ENCODE assay signal across 8 cellular contexts in genomic region chr3:113275876-113276580, GRCh38.
DNase-seq lines count a peak whose midpoint lies in the region; ATAC-seq and TF ChIP-seq lines count a peak whose summit lies in the region.

No MANE protein-coding gene starts in this region.

- ATAC-seq in GM21717 (IDR thresholded peaks at IDR 0.05; ENCODE audit: unreplicated experiment) (peak; percentile 65), HG03095 (IDR thresholded peaks at IDR 0.05; ENCODE audit: unreplicated experiment) (no peak)
- no peak for ATAC-seq in naive thymus-derived CD8-positive, alpha-beta T cell

- no peaks in the 10 kb centered on the region for H3K27me3 ChIP-seq in WERI-Rb-1 (ENCODE audit: insufficient read depth, low read depth, severe bottlenecking)

- DNase-seq in GM04504 (ENCODE audit: low read depth) (peak; percentile 75), WERI-Rb-1 (peak; percentile 36), glomerular visceral epithelial cell (ENCODE audit: extremely low spot score) (peak; percentile 61), progenitor cell of endocrine pancreas (ENCODE audit: low spot score, unreplicated experiment) (no peak)
- DNase-seq in naive thymus-derived CD8-positive, alpha-beta T cell: no peak

- H3K4me3 Mint-ChIP-seq in progenitor cell of endocrine pancreas (ENCODE audit: low read depth): peak overlapping the region; percentile 0
- H3K4me3 Mint-ChIP-seq in naive thymus-derived CD8-positive, alpha-beta T cell: peak overlapping the region in 3 of 10 donors; percentile 22 to 64 (median 23)

- no peak; the same call in 1 of the 2 replicates for TF ChIP-seq RAD21 in Ishikawa (IDR thresholded peaks at IDR 0.05; ENCODE audit: low read depth)

- 0 out of 2 replicates have a peak, but pooled peaks have one; percentile 0 for TF ChIP-seq CTCF in WERI-Rb-1 (IDR thresholded peaks at IDR 0.05; ENCODE audit: low read depth, low read length)
- TF ChIP-seq CTCF in progenitor cell of endocrine pancreas (IDR thresholded peaks at IDR 0.05; ENCODE audit: unreplicated experiment): peak; percentile 44

- H3K36me3 Mint-ChIP-seq in progenitor cell of endocrine pancreas (ENCODE audit: insufficient read depth): peaks cover 2% of the 10 kb centered on the region
- H3K36me3 Mint-ChIP-seq in naive thymus-derived CD8-positive, alpha-beta T cell: no peaks in the 10 kb centered on the region

- H3K36me3 ChIP-seq in WERI-Rb-1: no peaks in the 10 kb centered on the region

- H3K4me1 Mint-ChIP-seq in progenitor cell of endocrine pancreas (ENCODE audit: low read depth): peaks cover 28% of the 10 kb centered on the region
- H3K4me1 Mint-ChIP-seq in naive thymus-derived CD8-positive, alpha-beta T cell: peaks cover 4 to 20% (median 10%) of the 10 kb centered on the region in 4 donors

- POLR2A ChIA-PET in naive thymus-derived CD8-positive, alpha-beta T cell (lab: Charles Lee): no interaction called here

- H3K4me3 ChIP-seq in WERI-Rb-1 (ENCODE audit: low read depth, low read length): no peak overlapping the region

- no peaks in the 10 kb centered on the region for H3K9me3 Mint-ChIP-seq in progenitor cell of endocrine pancreas (ENCODE audit: low read depth)
- H3K9me3 Mint-ChIP-seq in naive thymus-derived CD8-positive, alpha-beta T cell: no peaks in the 10 kb centered on the region

- H3K27ac Mint-ChIP-seq in progenitor cell of endocrine pancreas: peak overlapping the region; percentile 94
- peak overlapping the region in 4 of 10 donors; percentile 11 to 59 (median 30) for H3K27ac Mint-ChIP-seq in naive thymus-derived CD8-positive, alpha-beta T cell

- H3K27ac ChIP-seq in WERI-Rb-1: peak overlapping the region; percentile 45

- no peaks in the 10 kb centered on the region for H3K9me3 ChIP-seq in WERI-Rb-1 (ENCODE audit: severe bottlenecking)

- TF ChIP-seq EP300 in Ishikawa (IDR thresholded peaks at IDR 0.05; ENCODE audit: borderline replicate concordance): peak; percentile 83

- H3K27me3 Mint-ChIP-seq in progenitor cell of endocrine pancreas: no peaks in the 10 kb centered on the region
- H3K27me3 Mint-ChIP-seq in naive thymus-derived CD8-positive, alpha-beta T cell: peaks cover 0 to 15% (median 0%) of the 10 kb centered on the region in 5 donors

TF ChIP-seq in Ishikawa, 13 proteins besides CTCF, POLR2A, EP300 and RAD21:
- TF ChIP-seq ZBTB7A (IDR thresholded peaks at IDR 0.05; ENCODE audit: low read depth) (peak; percentile 83), YY1 (IDR thresholded peaks at IDR 0.05; ENCODE audit: low read depth) (0 out of 2 replicates have a peak, but pooled peaks have one; percentile 50), TEAD4 (IDR thresholded peaks at IDR 0.05) (peak; percentile 63), TAF1 (IDR thresholded peaks at IDR 0.05; ENCODE audit: low read depth) (no peak), FOXM1 (IDR thresholded peaks at IDR 0.05; ENCODE audit: borderline replicate concordance, low read depth) (peak; percentile 74; the same call in 1 of the 2 replicates), CEBPB (IDR thresholded peaks at IDR 0.05) (no peak), TCF12 (IDR thresholded peaks at IDR 0.05; ENCODE audit: low read depth) (peak; percentile 85; the same call in 1 of the 2 replicates), CREB1 (IDR thresholded peaks at IDR 0.05; ENCODE audit: low read depth) (no peak), REST (IDR thresholded peaks at IDR 0.05; ENCODE audit: low read depth) (no peak), EGR1 (IDR thresholded peaks at IDR 0.05) (no peak), NFIC (IDR thresholded peaks at IDR 0.05) (peak; percentile 66)
- TF ChIP-seq, protein P1, sequence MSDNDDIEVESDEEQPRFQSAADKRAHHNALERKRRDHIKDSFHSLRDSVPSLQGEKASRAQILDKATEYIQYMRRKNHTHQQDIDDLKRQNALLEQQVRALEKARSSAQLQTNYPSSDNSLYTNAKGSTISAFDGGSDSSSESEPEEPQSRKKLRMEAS (IDR thresholded peaks at IDR 0.05): peak; percentile 77
- TF ChIP-seq, protein P2, sequence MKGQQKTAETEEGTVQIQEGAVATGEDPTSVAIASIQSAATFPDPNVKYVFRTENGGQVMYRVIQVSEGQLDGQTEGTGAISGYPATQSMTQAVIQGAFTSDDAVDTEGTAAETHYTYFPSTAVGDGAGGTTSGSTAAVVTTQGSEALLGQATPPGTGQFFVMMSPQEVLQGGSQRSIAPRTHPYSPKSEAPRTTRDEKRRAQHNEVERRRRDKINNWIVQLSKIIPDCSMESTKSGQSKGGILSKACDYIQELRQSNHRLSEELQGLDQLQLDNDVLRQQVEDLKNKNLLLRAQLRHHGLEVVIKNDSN (IDR thresholded peaks at IDR 0.05): peak; percentile 26; the same call in 1 of the 2 replicates

Comparison
In these comparisons a context has a peak if more than half of its experiments do, and no peak if none do; other contexts are left out.
1. DNase-seq: peak in GM04504 (single experiment), WERI-Rb-1 (single experiment) and glomerular visceral epithelial cell (single experiment); none in progenitor cell of endocrine pancreas (single experiment) and naive thymus-derived CD8-positive, alpha-beta T cell (0 of 10).